Comparison of ENCODE assay signal across 1 cellular context in genomic region chr3:157127268-157127667, GRCh38.
TF ChIP-seq lines count a peak whose summit lies in the region.

No MANE protein-coding gene starts in this region.

TF ChIP-seq in A549, 52 proteins besides CTCF, POLR2A, EP300 and RAD21 (continued from another document):
- no peak for TF ChIP-seq ATOH8 (CRISPR knock-in tag; IDR thresholded peaks at IDR 0.05; ENCODE audit: low read depth)
